In genomic region chr2:238699307-238700121, GRCh38 we compare ENCODE assay signal across 20 cellular contexts.
DNase-seq lines count a peak whose midpoint lies in the region; ATAC-seq and TF ChIP-seq lines count a peak whose summit lies in the region.
"Had no signal": no experiment of that assay in that cellular context is flagged by ENCODE, and none has a peak within 500 bp of the region (broad histone marks: within the 10 kb centered on the region; RNA-seq: fewer than 3 reads in every experiment).

No MANE protein-coding gene starts in this region.

- no peak for TF ChIP-seq CTCF in left ventricle myocardium inferior (IDR thresholded peaks at IDR 0.05; ENCODE audit: borderline replicate concordance)
- TF ChIP-seq CTCF in lower leg skin (IDR thresholded peaks at IDR 0.05) = no peak
- no peak for TF ChIP-seq CTCF in omental fat pad (IDR thresholded peaks at IDR 0.05)

- H3K9me3 ChIP-seq in left ventricle myocardium inferior (replicated peaks) = no peaks in the 10 kb centered on the region
- H3K9me3 ChIP-seq: Peyer's patch had no signal

- H3K4me3 ChIP-seq in left ventricle myocardium inferior (no peak overlapping the region), lower leg skin (ENCODE audit: low read depth, poor library complexity, severe bottlenecking) (no peak overlapping the region)
- H3K4me3 ChIP-seq: BLaER1 treated with 17β-estradiol and CSF1 and Interleukin-3, amounts not matched to agents 10 nM and 100 nM; Peyer's patch had no signal

- peak overlapping the region; percentile 67 for H3K27ac ChIP-seq in left ventricle myocardium inferior (replicated peaks)
- H3K27ac ChIP-seq in substantia nigra (ENCODE audit: low read depth, low read length, poor library complexity, severe bottlenecking) = no peak overlapping the region
- H3K27ac ChIP-seq: BLaER1 treated with 17β-estradiol and CSF1 and Interleukin-3, amounts not matched to agents 10 nM and 100 nM; KMS-11; Peyer's patch had no signal

- intact Hi-C loops in left ventricle myocardium inferior (cut with micrococcal nuclease) (no loop called here), Right ventricle myocardium inferior (cut with DNase I) (loop anchor here (1.0 kb wide), 1 partner anchor 98 kb away; no protein-coding TSS in a partner anchor), lower leg skin (cut with DNase I; ENCODE audit: low total_unique reads) (no loop called here)

- peaks cover 66% of the 10 kb centered on the region for H3K4me1 ChIP-seq in left ventricle myocardium inferior
- H3K4me1 ChIP-seq: Peyer's patch had no signal

- no peak for DNase-seq in left ventricle myocardium inferior
- no peak for DNase-seq in Right ventricle myocardium inferior (ENCODE audit: missing footprints)
- DNase-seq in lower leg skin (ENCODE audit: low spot score in 2 of 2) = peak; percentile 5 to 71
- DNase-seq in omental fat pad (ENCODE audit: low spot score) = peak; percentile 9
- no peak for DNase-seq in SHP77 (lab: John Stamatoyannopoulos, UW)
- DNase-seq in substantia nigra (lab: John Stamatoyannopoulos, UW) = no peak
- DNase-seq: CD8-positive, alpha-beta T cell; H7; MV-4-11; NCI-H1694 treated with DMSO at 0.1 percent for 48 hours; NCI-H2107; NCI-H510A; NCI-H748 treated with DMSO at 0.1 percent for 48 hours; NK-92 treated with Interleukin-12 subunit alpha and Interleukin-12 subunit beta, amount 100 ng/mL, for 24 hours; Peyer's patch had no signal

- no peak for ATAC-seq in Right ventricle myocardium inferior
- no peak for ATAC-seq in omental fat pad (ENCODE audit: low FRiP score)
- no peak for ATAC-seq in GM21367 (IDR thresholded peaks at IDR 0.05; ENCODE audit: unreplicated experiment)
- ATAC-seq in GM19395 (IDR thresholded peaks at IDR 0.05; ENCODE audit: unreplicated experiment) = no peak
- ATAC-seq: CD8-positive, alpha-beta T cell; HepG2 had no signal

- H3K27me3 ChIP-seq in left ventricle myocardium inferior (ENCODE audit: low read depth) = no peaks in the 10 kb centered on the region
- H3K27me3 ChIP-seq: BLaER1 treated with 17β-estradiol and CSF1 and Interleukin-3, amounts not matched to agents 10 nM and 100 nM; Peyer's patch had no signal

- TF ChIP-seq POLR2A in lower leg skin (IDR thresholded peaks at IDR 0.05) = no peak

- H3K36me3 ChIP-seq in left ventricle myocardium inferior = no peaks in the 10 kb centered on the region
- H3K36me3 ChIP-seq: BLaER1 treated with 17β-estradiol and CSF1 and Interleukin-3, amounts not matched to agents 10 nM and 100 nM; Peyer's patch had no signal

- WGBS in lower leg skin, 2 donors = 93 to 96% methylated on average over 12 to 13 of the region's 13 CpGs

Comparison
In these comparisons a context has a peak if more than half of its experiments do, and no peak if none do; other contexts are left out.
1. DNase-seq: peak in lower leg skin (2 of 2) and omental fat pad (single experiment); none in left ventricle myocardium inferior (single experiment), Right ventricle myocardium inferior (single experiment), SHP77 (0 of 2) and substantia nigra (0 of 49).